10 cellular contexts compared by ENCODE assay signal in the genomic region with DNA sequence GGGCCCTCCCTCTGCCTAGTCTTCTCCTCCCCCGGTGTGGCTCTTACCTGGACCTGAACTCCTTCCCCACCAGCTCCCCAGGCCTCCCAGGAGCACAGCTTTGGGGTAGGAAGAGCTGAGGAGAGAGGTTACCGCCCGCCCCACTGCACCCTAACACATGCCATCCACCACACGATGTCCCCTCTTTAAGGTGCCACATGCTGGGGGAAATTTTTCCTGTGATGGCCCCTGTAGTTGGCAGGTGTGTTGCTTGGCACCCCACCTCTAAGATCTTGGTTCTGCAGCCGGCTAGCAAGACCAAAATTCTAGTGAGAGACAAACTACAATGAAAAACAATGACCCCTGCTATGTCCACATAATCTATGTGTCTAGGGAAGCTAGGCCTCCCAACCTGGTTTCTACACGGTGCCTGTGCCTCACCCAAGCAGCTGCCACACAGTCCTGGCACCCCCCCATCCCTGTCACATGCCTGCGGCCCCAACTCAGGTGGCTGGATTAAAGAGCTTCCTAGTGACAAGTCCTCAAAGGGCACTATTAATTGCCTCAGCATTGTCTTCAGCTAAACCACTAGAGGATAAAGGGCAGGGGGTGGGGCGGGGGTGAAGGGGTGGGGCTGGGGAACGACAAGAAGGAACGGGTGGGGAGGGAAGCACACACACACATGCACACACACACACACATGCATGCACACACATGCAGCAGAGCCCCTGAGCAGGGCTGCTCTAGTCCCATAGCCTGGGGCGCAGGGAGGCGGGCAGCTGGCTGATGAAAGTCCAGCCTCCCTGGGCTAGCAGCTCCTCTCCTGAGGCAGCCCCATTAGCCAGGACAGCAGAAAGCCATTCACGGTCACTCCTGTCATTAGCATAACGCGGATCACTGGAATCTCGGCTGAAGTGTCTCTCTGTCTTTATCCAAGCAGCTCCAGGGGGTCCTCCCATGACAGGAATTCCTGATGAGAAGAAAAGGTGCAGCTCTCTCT. TPM values are rescaled to one million over a fixed set of nuclear protein-coding genes. Genes with fewer than 3 reads are reported as not detected.
DNase-seq lines count a peak whose midpoint lies in the region; ATAC-seq, FAIRE-seq and TF ChIP-seq lines count a peak whose summit lies in the region.
"Had no signal": no experiment of that assay in that cellular context is flagged by ENCODE, and none has a peak within 500 bp of the region (broad histone marks: within the 10 kb centered on the region; RNA-seq: fewer than 3 reads in every experiment).

No MANE protein-coding gene starts in this region.

- H3K4me3 ChIP-seq in hepatocyte, result no peak overlapping the region

- no peaks in the 10 kb centered on the region for H4K20me1 ChIP-seq in hepatocyte (ENCODE audit: insufficient read depth, poor library complexity, severe bottlenecking)

- H3K4me2 ChIP-seq in hepatocyte, result peak overlapping the region; percentile 76

- peaks cover 14% of the 10 kb centered on the region for H3K4me1 Mint-ChIP-seq in activated naive CD8-positive, alpha-beta T cell treated with anti-CD3 and anti-CD28 coated beads for 36 hours
- peaks cover 12% of the 10 kb centered on the region for H3K4me1 Mint-ChIP-seq in activated naive CD8-positive, alpha-beta T cell treated with anti-CD3 and anti-CD28 coated beads, Interleukin-2, amount 50 U/mL, for 24 hours
- peaks cover 8 to 19% of the 10 kb centered on the region in 2 donors for H3K4me1 Mint-ChIP-seq in stimulated activated naive B cell treated with anti-CD40 and anti-IgM and Interleukin-4, amounts not matched to agents 10 μg/mL and 1 μg/mL and 100 μg/mL, for 72 hours

- TF ChIP-seq POLR2A in H54 (IDR thresholded peaks at IDR 0.05; ENCODE audit: low read depth, low read length), result no peak

- no peaks in the 10 kb centered on the region for H3K36me3 ChIP-seq in hepatocyte (replicated peaks; ENCODE audit: insufficient read depth, low read depth)

- 49% methylated on average over 15 of the region's 16 CpGs for whole genome bisulfite sequencing in hepatocyte (ENCODE audit: low lambda C conversion rate, missing lambda C conversion rate)

- no peak for ATAC-seq in activated naive CD8-positive, alpha-beta T cell treated with anti-CD3 and anti-CD28 coated beads, Interleukin-2, amount 50 U/mL, for 24 hours
- no peak for ATAC-seq in stimulated activated naive B cell treated with anti-CD40 and anti-IgM and Interleukin-4, amounts not matched to agents 10 μg/mL and 1 μg/mL and 100 μg/mL, for 72 hours (replicated peaks)

- peak overlapping the region; percentile 61 for H3K27ac ChIP-seq in hepatocyte

- no peak overlapping the region for H3K27ac Mint-ChIP-seq in activated naive CD8-positive, alpha-beta T cell treated with anti-CD3 and anti-CD28 coated beads for 36 hours
- no peak overlapping the region for H3K27ac Mint-ChIP-seq in activated naive CD8-positive, alpha-beta T cell treated with anti-CD3 and anti-CD28 coated beads, Interleukin-2, amount 50 U/mL, for 24 hours
- peak overlapping the region; percentile 42 for H3K27ac Mint-ChIP-seq in stimulated activated naive B cell treated with anti-CD40 and anti-IgM and Interleukin-4, amounts not matched to agents 10 μg/mL and 1 μg/mL and 100 μg/mL, for 72 hours

- H3K9me3 ChIP-seq in hepatocyte (ENCODE audit: low read depth), result no peaks in the 10 kb centered on the region

- H3K36me3 Mint-ChIP-seq in activated naive CD8-positive, alpha-beta T cell treated with anti-CD3 and anti-CD28 coated beads for 36 hours, result no peaks in the 10 kb centered on the region
- H3K36me3 Mint-ChIP-seq in activated naive CD8-positive, alpha-beta T cell treated with anti-CD3 and anti-CD28 coated beads, Interleukin-2, amount 50 U/mL, for 24 hours (ENCODE audit: low read depth), result no peaks in the 10 kb centered on the region
- H3K36me3 Mint-ChIP-seq in stimulated activated naive B cell treated with anti-CD40 and anti-IgM and Interleukin-4, amounts not matched to agents 10 μg/mL and 1 μg/mL and 100 μg/mL, for 72 hours, result no peaks in the 10 kb centered on the region

- H3K79me2 ChIP-seq in hepatocyte, result no peaks in the 10 kb centered on the region

- FAIRE-seq in H54 (lab: Jason Lieb, UNC), result no peak

- DNase-seq in activated naive CD8-positive, alpha-beta T cell treated with anti-CD3 and anti-CD28 coated beads for 36 hours, result no peak
- no peak for DNase-seq in activated naive CD8-positive, alpha-beta T cell treated with anti-CD3 and anti-CD28 coated beads, Interleukin-2, amount 50 U/mL, for 24 hours
- DNase-seq in NCI-H510A (lab: John Stamatoyannopoulos, UW) (peak; percentile 24), hepatocyte (ENCODE audit: low spot score) (peak; percentile 57), NCI-H1092 treated with DMSO at 0.1 percent for 48 hours (lab: John Stamatoyannopoulos, UW) (no peak), AG20443 (ENCODE audit: low spot score) (no peak), H54 (ENCODE audit: insufficient read length, low spot score) (no peak)
- no peak for DNase-seq in stimulated activated naive B cell treated with anti-CD40 and anti-IgM and Interleukin-4, amounts not matched to agents 10 μg/mL and 1 μg/mL and 100 μg/mL, for 72 hours
- DNase-seq: SIG-M5 had no signal

- peaks cover 6% of the 10 kb centered on the region for H3K4me1 ChIP-seq in hepatocyte (ENCODE audit: insufficient read depth)

- no peaks in the 10 kb centered on the region for H3K9me2 ChIP-seq in hepatocyte (replicated peaks; ENCODE audit: insufficient read depth)

- peak overlapping the region; percentile 7 for H3K4me3 Mint-ChIP-seq in activated naive CD8-positive, alpha-beta T cell treated with anti-CD3 and anti-CD28 coated beads for 36 hours
- H3K4me3 Mint-ChIP-seq in activated naive CD8-positive, alpha-beta T cell treated with anti-CD3 and anti-CD28 coated beads, Interleukin-2, amount 50 U/mL, for 24 hours, result no peak overlapping the region
- H3K4me3 Mint-ChIP-seq in stimulated activated naive B cell treated with anti-CD40 and anti-IgM and Interleukin-4, amounts not matched to agents 10 μg/mL and 1 μg/mL and 100 μg/mL, for 72 hours, result no peak overlapping the region

- H2AFZ ChIP-seq in hepatocyte, result no peak overlapping the region

- no peaks in the 10 kb centered on the region for H3K27me3 Mint-ChIP-seq in activated naive CD8-positive, alpha-beta T cell treated with anti-CD3 and anti-CD28 coated beads for 36 hours
- peaks cover 7% of the 10 kb centered on the region for H3K27me3 Mint-ChIP-seq in activated naive CD8-positive, alpha-beta T cell treated with anti-CD3 and anti-CD28 coated beads, Interleukin-2, amount 50 U/mL, for 24 hours
- H3K27me3 Mint-ChIP-seq in stimulated activated naive B cell treated with anti-CD40 and anti-IgM and Interleukin-4, amounts not matched to agents 10 μg/mL and 1 μg/mL and 100 μg/mL, for 72 hours, result peaks cover 0 to 18% of the 10 kb centered on the region in 2 donors
- H3K27me3 Mint-ChIP-seq: central memory CD8-positive, alpha-beta T cell had no signal

- H3K9me3 Mint-ChIP-seq in activated naive CD8-positive, alpha-beta T cell treated with anti-CD3 and anti-CD28 coated beads for 36 hours, result no peaks in the 10 kb centered on the region
- H3K9me3 Mint-ChIP-seq in activated naive CD8-positive, alpha-beta T cell treated with anti-CD3 and anti-CD28 coated beads, Interleukin-2, amount 50 U/mL, for 24 hours, result no peaks in the 10 kb centered on the region
- no peaks in the 10 kb centered on the region for H3K9me3 Mint-ChIP-seq in stimulated activated naive B cell treated with anti-CD40 and anti-IgM and Interleukin-4, amounts not matched to agents 10 μg/mL and 1 μg/mL and 100 μg/mL, for 72 hours
- H3K9me3 Mint-ChIP-seq: central memory CD8-positive, alpha-beta T cell had no signal

- H3K27me3 ChIP-seq in hepatocyte, result no peaks in the 10 kb centered on the region

- no peak for TF ChIP-seq CTCF in hepatocyte (IDR thresholded peaks at IDR 0.05; ENCODE audit: poor library complexity)

RNA-seq across cellular contexts. Expression of a gene that starts 7.2 kb away (rescaled TPM):
- total RNA-seq in activated naive CD8-positive, alpha-beta T cell treated with anti-CD3 and anti-CD28 coated beads for 36 hours, result 10 to 100 TPM; 81.6 to 87.2 TPM
- total RNA-seq in hepatocyte, result 62.6 and 81.0 TPM in 2 replicates
- 39.5 and 41.5 TPM in 2 replicates for polyA plus RNA-seq in hepatocyte

RNA-seq across cellular contexts. Expression of a gene that starts 23.5 kb away (rescaled TPM):
- total RNA-seq in activated naive CD8-positive, alpha-beta T cell treated with anti-CD3 and anti-CD28 coated beads for 36 hours, result under 1 TPM; 0.21 to 0.38 TPM
- 0.48 and 0.97 TPM in 2 replicates for total RNA-seq in hepatocyte
- 3.4 and 4.7 TPM in 2 replicates for polyA plus RNA-seq in hepatocyte

Comparison
In these comparisons a context has a peak if more than half of its experiments do, and no peak if none do; other contexts are left out.
1. DNase-seq: peak in NCI-H510A (single experiment) and hepatocyte (single experiment); none in activated naive CD8-positive, alpha-beta T cell treated with anti-CD3 and anti-CD28 coated beads for 36 hours (single experiment), activated naive CD8-positive, alpha-beta T cell treated with anti-CD3 and anti-CD28 coated beads, Interleukin-2, amount 50 U/mL, for 24 hours (single experiment), stimulated activated naive B cell treated with anti-CD40 and anti-IgM and Interleukin-4, amounts not matched to agents 10 μg/mL and 1 μg/mL and 100 μg/mL, for 72 hours (single experiment), NCI-H1092 treated with DMSO at 0.1 percent for 48 hours (single experiment), AG20443 (single experiment) and H54 (single experiment).